In the genomic region with DNA sequence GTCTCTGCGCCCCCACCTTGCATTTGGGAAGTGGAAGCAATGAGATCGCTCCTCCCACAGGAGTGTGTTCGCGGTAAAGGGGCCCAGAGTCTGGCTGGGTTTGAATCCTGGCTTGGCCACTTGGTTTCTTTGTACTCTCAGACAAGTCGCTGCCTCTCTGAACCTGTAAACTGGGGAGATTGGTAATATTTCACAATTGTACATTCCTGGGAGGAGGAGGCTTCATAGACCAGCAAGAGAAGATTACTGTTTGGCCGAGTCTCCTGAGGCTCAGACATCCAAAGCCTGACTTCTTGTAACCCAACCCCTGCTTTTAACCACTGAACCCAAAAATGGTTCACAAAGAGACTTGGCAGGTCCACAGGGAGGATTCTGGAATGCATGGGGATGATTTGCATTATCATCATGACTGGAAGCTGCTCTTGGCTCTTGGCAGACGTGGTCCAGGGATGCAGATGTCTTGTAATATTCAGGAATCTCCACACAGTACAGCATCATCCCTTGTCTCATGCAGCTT, we compare ENCODE assay signal across 14 cellular contexts. TPM values are rescaled to one million over a fixed set of nuclear protein-coding genes. Genes with fewer than 3 reads are reported as not detected.
DNase-seq lines count a peak whose midpoint lies in the region; ATAC-seq and TF ChIP-seq lines count a peak whose summit lies in the region.
"Had no signal": no experiment of that assay in that cellular context is flagged by ENCODE, and none has a peak within 500 bp of the region (broad histone marks: within the 10 kb centered on the region; RNA-seq: fewer than 3 reads in every experiment).

No MANE protein-coding gene starts in this region.

- H3K27me3 Mint-ChIP-seq in neural progenitor cell (ENCODE audit: insufficient read depth, low read depth): peaks cover 6% of the 10 kb centered on the region
- H3K27me3 Mint-ChIP-seq: activated naive CD8-positive, alpha-beta T cell; CD4-positive, alpha-beta T cell; memory B cell; stimulated activated memory B cell treated with anti-CD40 and anti-IgM and Interleukin-4, amounts not matched to agents 10 μg/mL and 1 μg/mL and 100 μg/mL, for 72 hours had no signal

- H3K27ac ChIP-seq in neural progenitor cell: no peak overlapping the region

- TF ChIP-seq CTCF in AG10803 (conservative IDR thresholded peaks at IDR 0.05; ENCODE audit: low read length) (no peak), epithelial cell of esophagus (IDR thresholded peaks at IDR 0.05; ENCODE audit: insufficient read depth, low read depth, low read length, missing control alignments) (no peak), neural progenitor cell (IDR thresholded peaks at IDR 0.05) (no peak)

- H3K36me3 Mint-ChIP-seq in neural progenitor cell: peaks cover 3% of the 10 kb centered on the region
- H3K36me3 Mint-ChIP-seq: activated naive CD8-positive, alpha-beta T cell; memory B cell had no signal

- peaks cover 2% of the 10 kb centered on the region for H3K4me1 Mint-ChIP-seq in neural progenitor cell

- no peaks in the 10 kb centered on the region for H3K36me3 ChIP-seq in neural progenitor cell

- H3K79me2 ChIP-seq in neural progenitor cell (ENCODE audit: low read depth): no peaks in the 10 kb centered on the region

- no peaks in the 10 kb centered on the region for H3K4me1 ChIP-seq in neural progenitor cell

- no peaks in the 10 kb centered on the region for H3K9me3 Mint-ChIP-seq in neural progenitor cell
- H3K9me3 Mint-ChIP-seq: CD4-positive, alpha-beta T cell; memory B cell; stimulated activated memory B cell treated with anti-CD40 and anti-IgM and Interleukin-4, amounts not matched to agents 10 μg/mL and 1 μg/mL and 100 μg/mL, for 72 hours had no signal

- peaks cover 10% of the 10 kb centered on the region for H3F3A ChIP-seq in neural progenitor cell (ENCODE audit: low read depth)

- H3K4me2 ChIP-seq in neural progenitor cell: no peak overlapping the region

- H4K20me1 ChIP-seq in neural progenitor cell (ENCODE audit: low read depth): peaks cover 14% of the 10 kb centered on the region

- no peaks in the 10 kb centered on the region for H3K9me3 ChIP-seq in neural progenitor cell (ENCODE audit: low read depth)

- no peak overlapping the region for H3K9ac ChIP-seq in neural progenitor cell

- 0 out of 2 replicates have a peak overlapping the region, but pooled peaks have one; percentile 2 for H3K4me3 ChIP-seq in AG10803 (ENCODE audit: low read length)
- H3K4me3 ChIP-seq in epithelial cell of esophagus (ENCODE audit: low read length): no peak overlapping the region
- H3K4me3 ChIP-seq in neural progenitor cell: no peak overlapping the region

- CTCF ChIA-PET in HEK293T (lab: Yijun Ruan, JAX): no interaction called here

- H2AFZ ChIP-seq in neural progenitor cell (replicated peaks): no peak overlapping the region

- H3K27me3 ChIP-seq in neural progenitor cell: no peaks in the 10 kb centered on the region

- H3K27ac Mint-ChIP-seq in neural progenitor cell: peak overlapping the region; percentile 15
- H3K27ac Mint-ChIP-seq: activated naive CD8-positive, alpha-beta T cell; CD4-positive, alpha-beta T cell; memory B cell; stimulated activated memory B cell treated with anti-CD40 and anti-IgM and Interleukin-4, amounts not matched to agents 10 μg/mL and 1 μg/mL and 100 μg/mL, for 72 hours had no signal

- ATAC-seq in HG03571 (IDR thresholded peaks at IDR 0.05; ENCODE audit: unreplicated experiment) (no peak), GM18858 (IDR thresholded peaks at IDR 0.05; ENCODE audit: unreplicated experiment) (no peak), GM18873 (IDR thresholded peaks at IDR 0.05; ENCODE audit: low FRiP score, unreplicated experiment) (no peak)
- ATAC-seq: stimulated activated memory B cell treated with anti-CD40 and anti-IgM and Interleukin-4, amounts not matched to agents 10 μg/mL and 1 μg/mL and 100 μg/mL, for 72 hours had no signal

- POLR2A ChIA-PET in HEK293T (lab: Yijun Ruan, JAX): interaction anchor here (0.7 kb wide), 1 partner anchor 25 kb away, joined by 3 read pairs; no protein-coding TSS in a partner anchor

- DNase-seq in AG10803 (ENCODE audit: low read depth) (peak; percentile 100), NCI-H226 (peak; percentile 60), epithelial cell of esophagus (ENCODE audit: low read depth) (peak; percentile 74), neural progenitor cell (ENCODE audit: low spot score) (no peak), HEK293T (ENCODE audit: extremely low spot score) (no peak)
- DNase-seq: CD4-positive, alpha-beta T cell; erythroblast; NCI-H2081 had no signal

- no peak overlapping the region for H3K4me3 Mint-ChIP-seq in neural progenitor cell
- H3K4me3 Mint-ChIP-seq: activated naive CD8-positive, alpha-beta T cell; CD4-positive, alpha-beta T cell; memory B cell; stimulated activated memory B cell treated with anti-CD40 and anti-IgM and Interleukin-4, amounts not matched to agents 10 μg/mL and 1 μg/mL and 100 μg/mL, for 72 hours had no signal

TF ChIP-seq in HEK293T, 16 proteins besides CTCF, POLR2A, EP300 and RAD21:
- TF ChIP-seq FOXA1 (IDR thresholded peaks at IDR 0.05) (no peak), BHLHE40 (IDR thresholded peaks at IDR 0.05; ENCODE audit: borderline replicate concordance) (no peak), CTBP1 (IDR thresholded peaks at IDR 0.05; ENCODE audit: borderline replicate concordance) (no peak), NFRKB (IDR thresholded peaks at IDR 0.05) (no peak), SP1 (IDR thresholded peaks at IDR 0.05) (no peak), ELF4 (IDR thresholded peaks at IDR 0.05) (no peak), L3MBTL2 (conservative IDR thresholded peaks at IDR 0.05) (no peak), TARDBP (IDR thresholded peaks at IDR 0.05) (no peak), FOXK2 (IDR thresholded peaks at IDR 0.05) (no peak), SUZ12 (IDR thresholded peaks at IDR 0.05) (no peak), HDGF (IDR thresholded peaks at IDR 0.05; ENCODE audit: borderline replicate concordance) (no peak), LEF1 (IDR thresholded peaks at IDR 0.05; ENCODE audit: borderline replicate concordance) (no peak), ARNT (IDR thresholded peaks at IDR 0.05) (no peak), ZNF384 (IDR thresholded peaks at IDR 0.05) (no peak), FOXM1 (IDR thresholded peaks at IDR 0.05; ENCODE audit: borderline replicate concordance) (no peak)
- TF ChIP-seq, protein P1, sequence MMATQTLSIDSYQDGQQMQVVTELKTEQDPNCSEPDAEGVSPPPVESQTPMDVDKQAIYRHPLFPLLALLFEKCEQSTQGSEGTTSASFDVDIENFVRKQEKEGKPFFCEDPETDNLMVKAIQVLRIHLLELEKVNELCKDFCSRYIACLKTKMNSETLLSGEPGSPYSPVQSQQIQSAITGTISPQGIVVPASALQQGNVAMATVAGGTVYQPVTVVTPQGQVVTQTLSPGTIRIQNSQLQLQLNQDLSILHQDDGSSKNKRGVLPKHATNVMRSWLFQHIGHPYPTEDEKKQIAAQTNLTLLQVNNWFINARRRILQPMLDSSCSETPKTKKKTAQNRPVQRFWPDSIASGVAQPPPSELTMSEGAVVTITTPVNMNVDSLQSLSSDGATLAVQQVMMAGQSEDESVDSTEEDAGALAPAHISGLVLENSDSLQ (IDR thresholded peaks at IDR 0.05): no peak

RNA-seq across cellular contexts. Expression of gene STRN4, which starts 13.6 kb away (rescaled TPM):
- total RNA-seq in neural progenitor cell (ENCODE audit: low replicate concordance): 54.1 and 149 TPM in 2 replicates

RNA-seq across cellular contexts. Expression of gene FKRP, which starts 14.0 kb away (rescaled TPM):
- total RNA-seq in neural progenitor cell (ENCODE audit: low replicate concordance): 18.6 and 40.5 TPM in 2 replicates

RNA-seq across cellular contexts. Expression of gene SLC1A5, which starts 28.5 kb away (rescaled TPM):
- 39.5 and 81.6 TPM in 2 replicates for total RNA-seq in neural progenitor cell (ENCODE audit: low replicate concordance)

RNA-seq across cellular contexts. Expression of gene PRKD2, which starts 43.0 kb away (rescaled TPM):
- 14.9 and 22.2 TPM in 2 replicates for total RNA-seq in neural progenitor cell (ENCODE audit: low replicate concordance)

Comparison
In these comparisons a context has a peak if more than half of its experiments do, and no peak if none do; other contexts are left out.
1. DNase-seq: peak in AG10803 (single experiment), NCI-H226 (single experiment) and epithelial cell of esophagus (single experiment); none in neural progenitor cell (single experiment) and HEK293T (single experiment).